In the genomic region with DNA sequence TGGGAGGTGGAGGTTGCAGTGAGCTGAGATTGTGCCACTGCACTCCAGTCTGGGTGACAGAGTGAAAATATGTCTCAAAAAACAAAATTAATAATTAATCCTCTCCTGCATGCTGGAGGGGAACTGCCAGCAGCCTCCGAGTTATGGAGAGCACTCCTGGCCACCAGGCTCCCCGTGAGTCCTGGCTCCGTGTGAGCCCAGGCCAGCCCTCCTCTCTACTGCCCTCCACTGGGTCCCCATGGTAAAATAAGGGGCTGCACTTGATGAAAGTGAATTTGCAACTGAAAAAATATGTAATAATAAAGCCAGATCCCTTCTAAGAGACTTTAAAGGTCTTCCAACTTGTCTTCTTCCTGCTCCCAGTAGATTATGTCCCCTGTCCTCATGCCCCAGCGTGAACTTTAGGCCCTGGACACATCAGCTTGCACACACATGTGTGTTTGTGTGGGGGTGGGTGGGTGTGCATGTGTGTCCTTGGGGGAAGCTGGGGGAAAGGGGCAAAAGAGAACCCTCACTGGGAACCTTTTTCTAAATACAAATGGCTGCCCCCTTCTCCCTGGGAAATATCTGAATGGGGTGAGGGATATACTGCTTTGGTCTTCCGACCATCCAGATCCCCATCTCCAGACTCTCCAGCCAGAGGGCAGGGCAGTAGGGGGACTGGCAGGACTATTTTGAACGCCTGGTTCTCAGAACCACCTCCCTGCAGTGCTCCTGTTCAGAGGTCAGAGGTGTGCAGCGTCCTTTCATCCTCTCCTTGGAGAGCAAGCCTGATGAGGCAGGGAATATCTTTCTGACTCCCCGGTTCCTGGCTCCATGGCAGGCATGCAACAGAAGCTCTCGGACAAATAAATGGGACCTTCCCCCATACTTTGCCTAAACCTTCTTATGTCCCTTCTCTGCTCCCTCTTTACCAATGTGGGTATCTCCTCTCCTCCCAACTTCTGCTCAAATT, we compare ENCODE assay signal across 8 cellular contexts. TPM values are rescaled to one million over a fixed set of nuclear protein-coding genes. Genes with fewer than 3 reads are reported as not detected.
DNase-seq lines count a peak whose midpoint lies in the region; ATAC-seq and TF ChIP-seq lines count a peak whose summit lies in the region.

No MANE protein-coding gene starts in this region.

- peaks cover 0 to 2% of the 10 kb centered on the region in 2 experiments; a peak in 2 of 4 replicates for H3K4me1 ChIP-seq in SK-N-SH (ENCODE audit: control insufficient read depth in 1 of 2, insufficient read depth in 2 of 2, low read depth in 1 of 2, low read length in 1 of 2)
- H3K4me1 ChIP-seq in uterus = no peaks in the 10 kb centered on the region

- H3K4me2 ChIP-seq in SK-N-SH = no peak overlapping the region

- H2AFZ ChIP-seq in SK-N-SH (ENCODE audit: low read depth) = no peak overlapping the region

- H3F3A ChIP-seq in SK-N-SH (replicated peaks; ENCODE audit: insufficient read depth) = peaks cover 6% of the 10 kb centered on the region

- DNase-seq in AG20443 (ENCODE audit: low spot score) = peak; percentile 54
- peak; percentile 80 for DNase-seq in SK-N-SH
- DNase-seq in germinal center (ENCODE audit: low spot score) = peak; percentile 30
- DNase-seq in uterus = peak in 1 of 2 donors; percentile 46
- DNase-seq in ureter (ENCODE audit: low spot score) = no peak
- DNase-seq in COR-L47 (lab: John Stamatoyannopoulos, UW) = no peak
- no peak for DNase-seq in NCI-H82 (lab: John Stamatoyannopoulos, UW)

- TF ChIP-seq EP300 in SK-N-SH (IDR thresholded peaks at IDR 0.05; ENCODE audit: borderline replicate concordance in 1 of 2, low read depth in 1 of 2, low read length in 1 of 2) = no peak

- H3K9me3 ChIP-seq in SK-N-SH = no peaks in the 10 kb centered on the region
- H3K9me3 ChIP-seq in uterus = no peaks in the 10 kb centered on the region

- intact Hi-C loops in uterus (cut with DNase I; ENCODE audit: low total_unique reads) = no loop called here

- CTCF ChIA-PET in SK-N-SH (lab: Yijun Ruan, JAX) = interaction anchor here (0.6 to 12.7 kb wide), 25 partner anchors 10 to 386 kb away, joined by 3 to 209 read pairs (median 3); a partner anchor contains a TSS

- no peaks in the 10 kb centered on the region for H4K20me1 ChIP-seq in SK-N-SH (ENCODE audit: insufficient read depth)

- TF ChIP-seq RAD21 in SK-N-SH (IDR thresholded peaks at IDR 0.05; ENCODE audit: low read length) = peak; percentile 73

- H3K27ac ChIP-seq in SK-N-SH (ENCODE audit: low read depth in 2 of 2, low read length in 1 of 2) (no peak overlapping the region), uterus (peak overlapping the region in 1 of 2 donors; percentile 33)

- H3K4me3 ChIP-seq in SK-N-SH (ENCODE audit: low read depth in 2 of 2, low read length in 1 of 2) (no peak overlapping the region), uterus (no peak overlapping the region)

- no peaks in the 10 kb centered on the region for H3K36me3 ChIP-seq in SK-N-SH (replicated peaks in 1 of 2; ENCODE audit: control insufficient read depth in 1 of 2, insufficient read depth in 2 of 2, low read length in 1 of 2)
- H3K36me3 ChIP-seq in uterus = no peaks in the 10 kb centered on the region

- WGBS in SK-N-SH (ENCODE audit: low lambda C conversion rate) = 59% methylated on average over 9 of the region's 9 CpGs

- no peaks in the 10 kb centered on the region for H3K9me2 ChIP-seq in SK-N-SH

- no peak overlapping the region for H3K9ac ChIP-seq in SK-N-SH

- no peaks in the 10 kb centered on the region for H3K79me2 ChIP-seq in SK-N-SH (ENCODE audit: insufficient read depth)

- ATAC-seq in GM19328 (IDR thresholded peaks at IDR 0.05; ENCODE audit: unreplicated experiment) = peak; percentile 83

- POLR2A ChIA-PET in SK-N-SH (lab: Yijun Ruan, JAX) = no interaction called here

- TF ChIP-seq CTCF in SK-N-SH (IDR thresholded peaks at IDR 0.05) (peak; percentile 73), uterus (IDR thresholded peaks at IDR 0.05) (peak; percentile 26 to 54 (median 46))

- no peak for TF ChIP-seq POLR2A in uterus (IDR thresholded peaks at IDR 0.05)

- H3K27me3 ChIP-seq in SK-N-SH (ENCODE audit: insufficient read depth) = no peaks in the 10 kb centered on the region
- H3K27me3 ChIP-seq in uterus = no peaks in the 10 kb centered on the region

TF ChIP-seq in SK-N-SH, 30 proteins besides CTCF, POLR2A, EP300 and RAD21:
- peak; percentile 73 for TF ChIP-seq SMC3 (IDR thresholded peaks at IDR 0.05; ENCODE audit: low read depth, low read length)
- TF ChIP-seq, protein P1, sequence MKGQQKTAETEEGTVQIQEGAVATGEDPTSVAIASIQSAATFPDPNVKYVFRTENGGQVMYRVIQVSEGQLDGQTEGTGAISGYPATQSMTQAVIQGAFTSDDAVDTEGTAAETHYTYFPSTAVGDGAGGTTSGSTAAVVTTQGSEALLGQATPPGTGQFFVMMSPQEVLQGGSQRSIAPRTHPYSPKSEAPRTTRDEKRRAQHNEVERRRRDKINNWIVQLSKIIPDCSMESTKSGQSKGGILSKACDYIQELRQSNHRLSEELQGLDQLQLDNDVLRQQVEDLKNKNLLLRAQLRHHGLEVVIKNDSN (IDR thresholded peaks at IDR 0.05; ENCODE audit: borderline replicate concordance, low read depth) = no peak
- TF ChIP-seq SIN3A (IDR thresholded peaks at IDR 0.05; ENCODE audit: borderline replicate concordance, low read depth, low read length) = 0 out of 2 replicates have a peak, but pooled peaks have one; percentile 28

RNA-seq across cellular contexts. Expression of a gene that starts 26.2 kb away (rescaled TPM):
- 8.2 and 9.4 TPM in 2 replicates for polyA plus RNA-seq in SK-N-SH (2012; rRNA removed)
- 11.5 and 12.7 TPM in 2 replicates for polyA plus RNA-seq in SK-N-SH (2012; cell fraction: cytosol; rRNA removed)
- polyA plus RNA-seq in SK-N-SH (2012; cell fraction: nucleus; rRNA removed) = 3.4 and 4.2 TPM in 2 replicates
- total RNA-seq in uterus = 10 to 100 TPM in 1 of 4 donors, not detected in 3; 17.7 TPM
- not detected for total RNA-seq in ureter

Comparison
In these comparisons a context has a peak if more than half of its experiments do, and no peak if none do; other contexts are left out.
1. DNase-seq: peak in AG20443 (single experiment), SK-N-SH (single experiment) and germinal center (single experiment); none in ureter (single experiment), COR-L47 (single experiment) and NCI-H82 (single experiment).